In genomic region chr7:39288303-39288702, GRCh38 we compare ENCODE assay signal across 3 cellular contexts.
"Had no signal": no experiment of that assay in that cellular context is flagged by ENCODE, and none has a peak within 500 bp of the region (broad histone marks: within the 10 kb centered on the region; RNA-seq: fewer than 3 reads in every experiment).

No MANE protein-coding gene starts in this region.

- DNase-seq: GDM1, GF-D8 had no signal

- H3K4me3 ChIP-seq: GM12878 had no signal
